In genomic region chr7:16991551-16991950, GRCh38 we compare ENCODE assay signal across 17 cellular contexts.
DNase-seq lines count a peak whose midpoint lies in the region; ATAC-seq and TF ChIP-seq lines count a peak whose summit lies in the region.
"Had no signal": no experiment of that assay in that cellular context is flagged by ENCODE, and none has a peak within 500 bp of the region (broad histone marks: within the 10 kb centered on the region; RNA-seq: fewer than 3 reads in every experiment).

No MANE protein-coding gene starts in this region.

- H3K36me3 ChIP-seq in A673 (ENCODE audit: insufficient read depth, low read length, poor library complexity, severe bottlenecking) (no peaks in the 10 kb centered on the region), mucosa of rectum (ENCODE audit: control insufficient read depth in 2 of 2, insufficient read depth in 2 of 2, low read length in 2 of 2) (no peaks in the 10 kb centered on the region)

- no peak overlapping the region for H3K27ac Mint-ChIP-seq in activated T-cell treated with anti-CD3 and anti-CD28 coated beads, Interleukin-2, amount 50 U/mL, for 24 hours

- H3K36me3 Mint-ChIP-seq in activated T-cell treated with anti-CD3 and anti-CD28 coated beads, Interleukin-2, amount 50 U/mL, for 24 hours (ENCODE audit: low read depth) = no peaks in the 10 kb centered on the region

- no peak overlapping the region for H3K4me3 Mint-ChIP-seq in activated T-cell treated with anti-CD3 and anti-CD28 coated beads, Interleukin-2, amount 50 U/mL, for 24 hours

- POLR2A ChIA-PET in A673 (lab: Charles Lee; ENCODE audit: low non-redundant PET) = no interaction called here

- H3K27me3 Mint-ChIP-seq in activated T-cell treated with anti-CD3 and anti-CD28 coated beads, Interleukin-2, amount 50 U/mL, for 24 hours = no peaks in the 10 kb centered on the region

- H3K9me3 Mint-ChIP-seq in activated T-cell treated with anti-CD3 and anti-CD28 coated beads, Interleukin-2, amount 50 U/mL, for 24 hours = no peaks in the 10 kb centered on the region

- TF ChIP-seq CTCF in A673 (conservative IDR thresholded peaks at IDR 0.05; ENCODE audit: low read depth, low read length) (no peak), dorsolateral prefrontal cortex (IDR thresholded peaks at IDR 0.05 in 54 of 56, conservative IDR thresholded peaks at IDR 0.05 in 2 of 56; ENCODE audit: low read depth in 1 of 56, partially characterized antibody in 56 of 56) (peak in 1 of 56 donors; percentile 10)

- no peak overlapping the region for H3K9ac ChIP-seq in mucosa of rectum (ENCODE audit: low read depth in 1 of 2, low read length in 2 of 2)

- DNase-seq in A673 (ENCODE audit: low spot score) = peak; percentile 31
- peak; percentile 57 for DNase-seq in HT-29 (ENCODE audit: low spot score)
- no peak for DNase-seq in dorsolateral prefrontal cortex
- DNase-seq in NCI-H526 (lab: John Stamatoyannopoulos, UW) = no peak
- no peak for DNase-seq in NK-92 treated with Interleukin-12 subunit alpha and Interleukin-12 subunit beta, amount 100 ng/mL, for 24 hours (lab: John Stamatoyannopoulos, UW)
- DNase-seq in activated T-cell treated with anti-CD3 and anti-CD28 coated beads, Interleukin-2, amount 50 U/mL, for 24 hours = no peak
- DNase-seq: Caco-2, DMS153, H7, IMR-90, NCI-H1417 treated with DMSO at 0.1 percent for 48 hours, NCI-H1930, NCI-H446, NCI-H774, PC-9 had no signal

- H3K9me3 ChIP-seq in A673 (ENCODE audit: low read depth, low read length, poor library complexity, severe bottlenecking) (peaks cover 5% of the 10 kb centered on the region), mucosa of rectum (ENCODE audit: control insufficient read depth in 2 of 2, low read length in 2 of 2) (no peaks in the 10 kb centered on the region)
- H3K9me3 ChIP-seq: Caco-2 had no signal

- CTCF ChIA-PET in A673 (lab: Charles Lee) = no interaction called here

- peaks cover 14% of the 10 kb centered on the region for H3K4me1 ChIP-seq in A673 (ENCODE audit: insufficient read depth, low read length, poor library complexity, severe bottlenecking)
- peaks cover 4 to 14% of the 10 kb centered on the region in 2 donors for H3K4me1 ChIP-seq in mucosa of rectum (ENCODE audit: control insufficient read depth in 2 of 2, insufficient read depth in 2 of 2, low read length in 2 of 2)

- BruUV-seq in A673 (replicated peaks; lab: Mats Ljungman, UMichigan) = no TSS peak

- ATAC-seq in GM18868 (IDR thresholded peaks at IDR 0.05; ENCODE audit: unreplicated experiment) = no peak

- intact Hi-C loops in A673 (cut with micrococcal nuclease; ENCODE audit: unreplicated experiment) = no loop called here
- intact Hi-C loops in dorsolateral prefrontal cortex (cut with DNase I) = no loop called here

- no peaks in the 10 kb centered on the region for H3K4me1 Mint-ChIP-seq in activated T-cell treated with anti-CD3 and anti-CD28 coated beads, Interleukin-2, amount 50 U/mL, for 24 hours (ENCODE audit: low read depth)

- H3K4me3 ChIP-seq in A673 (ENCODE audit: low read depth, low read length, poor library complexity, severe bottlenecking) (no peak overlapping the region), dorsolateral prefrontal cortex (no peak overlapping the region), mucosa of rectum (ENCODE audit: low read length in 2 of 2) (peak overlapping the region; percentile 64 to 75)
- H3K4me3 ChIP-seq: PC-9 had no signal

- H3K27ac ChIP-seq in A673 (ENCODE audit: low read depth, low read length, poor library complexity, severe bottlenecking) (no peak overlapping the region), dorsolateral prefrontal cortex (peak overlapping the region in 31 of 59 donors; percentile 5 to 94 (median 60)), mucosa of rectum (ENCODE audit: low read depth in 2 of 2, low read length in 2 of 2) (no peak overlapping the region)
- H3K27ac ChIP-seq: PC-9 had no signal

- no peaks in the 10 kb centered on the region for H3K27me3 ChIP-seq in A673 (replicated peaks; ENCODE audit: insufficient read depth, low read depth, low read length, poor library complexity)
- no peaks in the 10 kb centered on the region for H3K27me3 ChIP-seq in dorsolateral prefrontal cortex
- no peaks in the 10 kb centered on the region for H3K27me3 ChIP-seq in mucosa of rectum (ENCODE audit: control insufficient read depth in 2 of 2, insufficient read depth in 2 of 2, low read length in 2 of 2)

Comparison
In these comparisons a context has a peak if more than half of its experiments do, and no peak if none do; other contexts are left out.
1. DNase-seq: peak in A673 (single experiment) and HT-29 (single experiment); none in dorsolateral prefrontal cortex (0 of 10), NCI-H526 (0 of 2), NK-92 treated with Interleukin-12 subunit alpha and Interleukin-12 subunit beta, amount 100 ng/mL, for 24 hours (single experiment) and activated T-cell treated with anti-CD3 and anti-CD28 coated beads, Interleukin-2, amount 50 U/mL, for 24 hours (single experiment).
2. H3K27ac ChIP-seq: peak in dorsolateral prefrontal cortex (31 of 59); none in A673 (single experiment) and mucosa of rectum (0 of 2).
3. H3K4me3 ChIP-seq: peak in mucosa of rectum (2 of 2); none in A673 (single experiment) and dorsolateral prefrontal cortex (0 of 59).